ENCODE assay signal across 9 cellular contexts in the genomic region with DNA sequence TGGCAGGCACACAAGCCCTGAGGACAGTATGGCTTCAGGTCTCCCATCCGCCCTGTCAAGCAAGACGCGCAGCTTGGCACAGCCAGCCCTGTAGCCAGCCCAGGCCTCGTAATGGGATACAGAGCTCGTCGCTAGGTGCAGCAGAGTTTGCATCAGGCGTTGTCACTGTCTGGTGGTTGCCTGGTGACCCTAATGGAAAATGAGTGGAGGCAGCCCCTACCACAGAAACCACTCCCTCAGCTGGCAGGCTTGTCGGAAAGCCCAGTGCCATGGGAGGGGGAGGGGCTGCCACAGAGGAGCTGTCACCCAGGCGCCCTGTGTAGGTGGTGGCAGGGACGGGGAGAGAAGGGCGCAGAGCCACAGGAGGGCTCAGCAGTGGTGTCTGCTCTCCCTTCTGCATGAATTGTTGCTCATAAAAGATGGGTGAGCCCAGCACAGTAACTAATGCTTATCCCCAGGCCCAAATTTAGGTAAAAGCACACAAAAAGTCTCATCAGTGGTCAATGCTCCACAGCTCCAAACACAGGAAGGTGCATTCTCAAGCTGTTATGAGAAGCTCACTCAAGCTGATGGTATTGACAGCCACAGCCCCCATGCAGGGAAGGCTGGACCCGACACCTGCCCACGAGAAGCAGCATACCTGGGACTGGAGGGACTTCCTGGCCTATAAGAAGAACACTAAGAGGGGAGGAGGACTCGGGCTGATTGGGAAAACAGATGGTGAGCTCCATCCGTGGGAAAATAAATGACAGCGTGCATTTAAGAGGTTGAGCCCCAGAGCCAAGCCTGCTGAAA.
DNase-seq lines count a peak whose midpoint lies in the region; ATAC-seq lines count a peak whose summit lies in the region.
"Had no signal": no experiment of that assay in that cellular context is flagged by ENCODE, and none has a peak within 500 bp of the region (broad histone marks: within the 10 kb centered on the region; RNA-seq: fewer than 3 reads in every experiment).

No MANE protein-coding gene starts in this region.

- H3K9me3 ChIP-seq in T-helper 17 cell (ENCODE audit: control insufficient read depth, low read length, poor library complexity, severe bottlenecking) = no peaks in the 10 kb centered on the region

- DNase-seq in T-helper 17 cell (peak; percentile 66 to 83 (median 80)), caudate nucleus (lab: John Stamatoyannopoulos, UW) (no peak), H4 (ENCODE audit: low spot score) (no peak), NOMO-1 treated with dmso at 0.1 percent for 144 hours (lab: John Stamatoyannopoulos, UW; ENCODE audit: unreplicated experiment) (no peak)
- peak; percentile 70 for DNase-seq in activated naive CD8-positive, alpha-beta T cell treated with anti-CD3 and anti-CD28 coated beads, Interleukin-2, amount 10 ng/mL, durations not matched to agents 7 days and 5 days
- DNase-seq in stimulated activated CD4-positive, alpha-beta T cell treated with anti-CD3 and anti-CD28 coated beads, Interleukin-15, amount 100 ng/mL, for 48 hours (ENCODE audit: low read depth in 2 of 2) = peak; percentile 91 to 92

- H3K9me3 Mint-ChIP-seq in activated naive CD8-positive, alpha-beta T cell treated with anti-CD3 and anti-CD28 coated beads, Interleukin-2, amount 10 ng/mL, durations not matched to agents 7 days and 5 days = no peaks in the 10 kb centered on the region

- no peaks in the 10 kb centered on the region for H3K36me3 Mint-ChIP-seq in T-helper 17 cell (ENCODE audit: low read depth)
- H3K36me3 Mint-ChIP-seq in activated naive CD8-positive, alpha-beta T cell treated with anti-CD3 and anti-CD28 coated beads, Interleukin-2, amount 10 ng/mL, durations not matched to agents 7 days and 5 days = no peaks in the 10 kb centered on the region

- peak overlapping the region; percentile 97 for H3K27ac Mint-ChIP-seq in T-helper 17 cell
- H3K27ac Mint-ChIP-seq in activated naive CD8-positive, alpha-beta T cell treated with anti-CD3 and anti-CD28 coated beads, Interleukin-2, amount 10 ng/mL, durations not matched to agents 7 days and 5 days = peak overlapping the region; percentile 77

- ATAC-seq in HG02678 (IDR thresholded peaks at IDR 0.05; ENCODE audit: unreplicated experiment) = peak; percentile 77
- ATAC-seq in T-helper 17 cell = peak; percentile 95
- ATAC-seq in activated naive CD8-positive, alpha-beta T cell treated with anti-CD3 and anti-CD28 coated beads, Interleukin-2, amount 10 ng/mL, durations not matched to agents 7 days and 5 days (ENCODE audit: low read depth) = peak; percentile 84
- no peak for ATAC-seq in GM19035 (IDR thresholded peaks at IDR 0.05; ENCODE audit: unreplicated experiment)
- ATAC-seq: HCT116 had no signal

- no peaks in the 10 kb centered on the region for H3K27me3 Mint-ChIP-seq in T-helper 17 cell
- no peaks in the 10 kb centered on the region for H3K27me3 Mint-ChIP-seq in activated naive CD8-positive, alpha-beta T cell treated with anti-CD3 and anti-CD28 coated beads, Interleukin-2, amount 10 ng/mL, durations not matched to agents 7 days and 5 days

- POLR2A ChIA-PET in activated naive CD8-positive, alpha-beta T cell treated with anti-CD3 and anti-CD28 coated beads, Interleukin-2, amount 10 ng/mL, durations not matched to agents 7 days and 5 days (lab: Charles Lee) = interaction anchor here (0.9 to 1.1 kb wide), 4 partner anchors 30 to 200 kb away, joined by 3 to 4 read pairs (median 3); no protein-coding TSS in a partner anchor

- H3K4me1 Mint-ChIP-seq in T-helper 17 cell = peaks cover 33% of the 10 kb centered on the region
- peaks cover 29% of the 10 kb centered on the region for H3K4me1 Mint-ChIP-seq in activated naive CD8-positive, alpha-beta T cell treated with anti-CD3 and anti-CD28 coated beads, Interleukin-2, amount 10 ng/mL, durations not matched to agents 7 days and 5 days

- H3K4me3 Mint-ChIP-seq in T-helper 17 cell = peak overlapping the region; percentile 77
- H3K4me3 Mint-ChIP-seq in activated naive CD8-positive, alpha-beta T cell treated with anti-CD3 and anti-CD28 coated beads, Interleukin-2, amount 10 ng/mL, durations not matched to agents 7 days and 5 days = peak overlapping the region; percentile 50

- H3K27ac ChIP-seq in caudate nucleus (ENCODE audit: low read depth, low read length) = no peak overlapping the region

Comparison
In these comparisons a context has a peak if more than half of its experiments do, and no peak if none do; other contexts are left out.
1. DNase-seq: peak in T-helper 17 cell (3 of 3), activated naive CD8-positive, alpha-beta T cell treated with anti-CD3 and anti-CD28 coated beads, Interleukin-2, amount 10 ng/mL, durations not matched to agents 7 days and 5 days (single experiment) and stimulated activated CD4-positive, alpha-beta T cell treated with anti-CD3 and anti-CD28 coated beads, Interleukin-15, amount 100 ng/mL, for 48 hours (2 of 2); none in caudate nucleus (0 of 61), H4 (single experiment) and NOMO-1 treated with dmso at 0.1 percent for 144 hours (single experiment).